Comparison of ENCODE assay signal across 16 cellular contexts in genomic region chr17:80138856-80139426, GRCh38. TPM values are rescaled to one million over a fixed set of nuclear protein-coding genes. Genes with fewer than 3 reads are reported as not detected.
A peak's percentile ranks its signal among the peaks of the same experiment; 100 is the strongest.
DNase-seq lines count a peak whose midpoint lies in the region; ATAC-seq and TF ChIP-seq lines count a peak whose summit lies in the region.
"Had no signal": no experiment of that assay in that cellular context is flagged by ENCODE, and none has a peak within 500 bp of the region (broad histone marks: within the 10 kb centered on the region; RNA-seq: fewer than 3 reads in every experiment).

No MANE protein-coding gene starts in this region.

- H2AFZ ChIP-seq in H9 (ENCODE audit: low read length), result no peak overlapping the region
- H2AFZ ChIP-seq: GM23338 had no signal

- H3K4me1 Mint-ChIP-seq in activated CD8-positive, alpha-beta memory T cell treated with anti-CD3 and anti-CD28 coated beads, Interleukin-2, amount 10 ng/mL, durations not matched to agents 7 days and 5 days, result peaks cover 9% of the 10 kb centered on the region
- H3K4me1 Mint-ChIP-seq in H9 (no peaks in the 10 kb centered on the region), endothelial cell (ENCODE audit: unreplicated experiment) (no peaks in the 10 kb centered on the region)
- H3K4me1 Mint-ChIP-seq: CD14-positive monocyte, GM23338 had no signal

- H2BK120ac ChIP-seq in H9 (ENCODE audit: low read depth, low read length, poor library complexity, severe bottlenecking), result no peak overlapping the region

- no peak overlapping the region for H3K56ac ChIP-seq in H9 (ENCODE audit: insufficient read length, low read depth, low read length)

- no peak overlapping the region for H3K18ac ChIP-seq in H9 (ENCODE audit: insufficient read length, low read depth, low read length)

- no CpG with 5 or more reads among the region's 18 CpGs for WGBS in H9 (ENCODE audit: extremely low coverage, insufficient read length, low lambda C conversion rate)

- H4K8ac ChIP-seq in H9 (replicated peaks; ENCODE audit: insufficient read length, low read depth, low read length), result no peak overlapping the region

- H4K20me1 ChIP-seq in H9 (ENCODE audit: control insufficient read depth, insufficient read depth, insufficient read length), result no peaks in the 10 kb centered on the region

- H3K14ac ChIP-seq in H9 (ENCODE audit: insufficient read depth, low read length), result no peak overlapping the region

- no peak overlapping the region for H3T11ph ChIP-seq in H9 (ENCODE audit: low read length)

- DNase-seq in activated CD8-positive, alpha-beta memory T cell treated with anti-CD3 and anti-CD28 coated beads, Interleukin-2, amount 10 ng/mL, durations not matched to agents 7 days and 5 days, result peak; percentile 36
- no peak for DNase-seq in activated CD8-positive, alpha-beta memory T cell treated with anti-CD3 and anti-CD28 coated beads, Interleukin-2, amount 50 U/mL, for 4 hours
- DNase-seq in H9 (peak; percentile 24), endothelial cell (ENCODE audit: low spot score) (no peak), NCI-H2029 (lab: John Stamatoyannopoulos, UW) (no peak)
- DNase-seq in stimulated activated naive CD4-positive, alpha-beta T cell (lab: John Stamatoyannopoulos, UW), result no peak
- DNase-seq: CD8-positive, alpha-beta T cell; COR-L47; DND-41; GDM1 had no signal

- CTCF ChIA-PET in activated CD8-positive, alpha-beta memory T cell treated with anti-CD3 and anti-CD28 coated beads, Interleukin-2, amount 10 ng/mL, durations not matched to agents 7 days and 5 days (lab: Charles Lee), result no interaction called here

- H3K79me1 ChIP-seq in H9 (ENCODE audit: insufficient read depth, low read depth, low read length, poor library complexity, severe bottlenecking), result no peaks in the 10 kb centered on the region

- no peak overlapping the region for H3K4me3 Mint-ChIP-seq in activated CD8-positive, alpha-beta memory T cell treated with anti-CD3 and anti-CD28 coated beads, Interleukin-2, amount 10 ng/mL, durations not matched to agents 7 days and 5 days
- H3K4me3 Mint-ChIP-seq in H9 (no peak overlapping the region), endothelial cell (ENCODE audit: unreplicated experiment) (peak overlapping the region; percentile 42)
- H3K4me3 Mint-ChIP-seq: CD14-positive monocyte; CD8-positive, alpha-beta T cell; GM23338 had no signal

- no peak overlapping the region for H2BK15ac ChIP-seq in H9 (ENCODE audit: low read depth, low read length)

- H3K27me3 Mint-ChIP-seq in activated CD8-positive, alpha-beta memory T cell treated with anti-CD3 and anti-CD28 coated beads, Interleukin-2, amount 10 ng/mL, durations not matched to agents 7 days and 5 days, result no peaks in the 10 kb centered on the region
- no peaks in the 10 kb centered on the region for H3K27me3 Mint-ChIP-seq in H9 (ENCODE audit: low read depth)
- H3K27me3 Mint-ChIP-seq in endothelial cell (ENCODE audit: unreplicated experiment), result peaks cover 1% of the 10 kb centered on the region

- H3K9me3 Mint-ChIP-seq in activated CD8-positive, alpha-beta memory T cell treated with anti-CD3 and anti-CD28 coated beads, Interleukin-2, amount 10 ng/mL, durations not matched to agents 7 days and 5 days (ENCODE audit: low read depth), result no peaks in the 10 kb centered on the region
- H3K9me3 Mint-ChIP-seq in H9, result no peaks in the 10 kb centered on the region
- no peaks in the 10 kb centered on the region for H3K9me3 Mint-ChIP-seq in endothelial cell (ENCODE audit: unreplicated experiment)
- H3K9me3 Mint-ChIP-seq: CD14-positive monocyte; CD8-positive, alpha-beta T cell; GM23338 had no signal

- H3K23me2 ChIP-seq in H9 (ENCODE audit: insufficient read length, low read depth, low read length, poor library complexity, severe bottlenecking), result no peaks in the 10 kb centered on the region

- H2BK12ac ChIP-seq in H9 (ENCODE audit: insufficient read length, low read depth, low read length), result no peak overlapping the region

- no peak overlapping the region for H4K91ac ChIP-seq in H9 (ENCODE audit: insufficient read length, low read depth, low read length)

- H3K27me3 ChIP-seq in H9 (ENCODE audit: insufficient read depth, low read length) (no peaks in the 10 kb centered on the region), mucosa of rectum (ENCODE audit: control insufficient read depth in 2 of 2, insufficient read depth in 2 of 2, low read length in 2 of 2) (no peaks in the 10 kb centered on the region)

- no peak overlapping the region for H3K9ac ChIP-seq in H9 (ENCODE audit: extremely low read depth, insufficient read length, low read length)
- H3K9ac ChIP-seq in mucosa of rectum (ENCODE audit: low read depth in 1 of 2, low read length in 2 of 2), result no peak overlapping the region

- no peaks in the 10 kb centered on the region for H3K9me3 ChIP-seq in H9 (ENCODE audit: control insufficient read depth, low read depth, low read length)
- H3K9me3 ChIP-seq in mucosa of rectum (ENCODE audit: control insufficient read depth in 2 of 2, low read length in 2 of 2), result no peaks in the 10 kb centered on the region
- H3K9me3 ChIP-seq: HAP-1 had no signal

- H3K4ac ChIP-seq in H9 (ENCODE audit: low read depth, low read length), result no peak overlapping the region

- H3K4me1 ChIP-seq in H9 (ENCODE audit: insufficient read depth, low read length), result no peaks in the 10 kb centered on the region
- peaks cover 4 to 5% of the 10 kb centered on the region in 2 donors for H3K4me1 ChIP-seq in mucosa of rectum (ENCODE audit: control insufficient read depth in 2 of 2, insufficient read depth in 2 of 2, low read length in 2 of 2)
- H3K4me1 ChIP-seq: HAP-1 had no signal

- H4K5ac ChIP-seq in H9 (ENCODE audit: insufficient read length, low read depth, low read length), result no peak overlapping the region

- H3K36me3 ChIP-seq in mucosa of rectum (ENCODE audit: control insufficient read depth in 2 of 2, insufficient read depth in 2 of 2, low read length in 2 of 2), result peaks cover 75 to 84% of the 10 kb centered on the region in 2 donors

- peaks cover 71% of the 10 kb centered on the region for H3K36me3 Mint-ChIP-seq in activated CD8-positive, alpha-beta memory T cell treated with anti-CD3 and anti-CD28 coated beads, Interleukin-2, amount 10 ng/mL, durations not matched to agents 7 days and 5 days
- H3K36me3 Mint-ChIP-seq in H9 (ENCODE audit: insufficient read depth in 1 of 3, low read depth in 3 of 3), result peaks cover 71 to 98% (median 97%) of the 10 kb centered on the region in 3 experiments
- H3K36me3 Mint-ChIP-seq in endothelial cell (ENCODE audit: low read depth, unreplicated experiment), result peaks cover 25% of the 10 kb centered on the region

- no peak overlapping the region for H3K27ac Mint-ChIP-seq in activated CD8-positive, alpha-beta memory T cell treated with anti-CD3 and anti-CD28 coated beads, Interleukin-2, amount 10 ng/mL, durations not matched to agents 7 days and 5 days
- H3K27ac Mint-ChIP-seq in H9, result no peak overlapping the region
- no peak overlapping the region for H3K27ac Mint-ChIP-seq in endothelial cell (ENCODE audit: unreplicated experiment)
- H3K27ac Mint-ChIP-seq: CD8-positive, alpha-beta T cell; GM23338 had no signal

- ATAC-seq in activated CD8-positive, alpha-beta memory T cell treated with anti-CD3 and anti-CD28 coated beads, Interleukin-2, amount 10 ng/mL, durations not matched to agents 7 days and 5 days, result no peak
- ATAC-seq in HG02840 (IDR thresholded peaks at IDR 0.05; ENCODE audit: low FRiP score, unreplicated experiment), result no peak
- ATAC-seq: CD8-positive, alpha-beta T cell; GM23338 had no signal

- no peak overlapping the region for H3K23ac ChIP-seq in H9 (ENCODE audit: insufficient read length, low read depth, low read length)

- no peak overlapping the region for H3K4me2 ChIP-seq in H9 (ENCODE audit: insufficient read depth, insufficient read length, low read length)
- H3K4me2 ChIP-seq: GM23338 had no signal

- no peak for TF ChIP-seq CTCF in H9 (conservative IDR thresholded peaks at IDR 0.05)
- TF ChIP-seq CTCF in endothelial cell (IDR thresholded peaks at IDR 0.05; ENCODE audit: unreplicated experiment), result no peak

- H3K4me3 ChIP-seq in mucosa of rectum (ENCODE audit: low read length in 2 of 2), result no peak overlapping the region
- H3K4me3 ChIP-seq: GM23338, HAP-1 had no signal

- H3K27ac ChIP-seq in H9 (ENCODE audit: insufficient read length, low read depth, low read length), result no peak overlapping the region
- H3K27ac ChIP-seq in mucosa of rectum (ENCODE audit: low read depth in 2 of 2, low read length in 2 of 2), result peak overlapping the region; percentile 6 to 38
- H3K27ac ChIP-seq: 22Rv1 had no signal

- no peak overlapping the region for H2BK5ac ChIP-seq in H9 (ENCODE audit: insufficient read length, low read length)

- H2BK20ac ChIP-seq in H9 (ENCODE audit: low read depth, low read length, poor library complexity, severe bottlenecking), result no peak overlapping the region

- H3K79me2 ChIP-seq in H9 (ENCODE audit: insufficient read depth, low read length), result no peaks in the 10 kb centered on the region; the same call in 1 of the 2 replicates

- H2AK5ac ChIP-seq in H9 (ENCODE audit: insufficient read length, low read length), result no peak overlapping the region

RNA-seq across cellular contexts. Expression of gene EIF4A3, which starts 8.0 kb away (rescaled TPM):
- total RNA-seq in activated CD8-positive, alpha-beta memory T cell treated with anti-CD3 and anti-CD28 coated beads, Interleukin-2, amount 10 ng/mL, durations not matched to agents 7 days and 5 days, result 100 to 1,000 TPM; 145 to 161 TPM
- total RNA-seq in H9 (2021), result 162 and 168 TPM in 2 replicates
- 76.6 TPM for total RNA-seq in endothelial cell (ENCODE audit: unreplicated experiment)

RNA-seq across cellular contexts. Expression of gene CARD14, which starts 30.9 kb away (rescaled TPM):
- not detected for total RNA-seq in activated CD8-positive, alpha-beta memory T cell treated with anti-CD3 and anti-CD28 coated beads, Interleukin-2, amount 10 ng/mL, durations not matched to agents 7 days and 5 days
- 0.24 and 0.35 TPM in 2 replicates for total RNA-seq in H9 (2021)
- 0.64 TPM for total RNA-seq in endothelial cell (ENCODE audit: unreplicated experiment)
- total RNA-seq: CD8-positive, alpha-beta T cell had no signal

RNA-seq across cellular contexts. Expression of gene GAA, which starts 37.6 kb away (rescaled TPM):
- 10 to 100 TPM; 31.9 to 34.7 TPM for total RNA-seq in activated CD8-positive, alpha-beta memory T cell treated with anti-CD3 and anti-CD28 coated beads, Interleukin-2, amount 10 ng/mL, durations not matched to agents 7 days and 5 days
- total RNA-seq in H9 (2021) (28.9 and 30.3 TPM in 2 replicates), endothelial cell (ENCODE audit: unreplicated experiment) (93.0 TPM)

Comparison
In these comparisons a context has a peak if more than half of its experiments do, and no peak if none do; other contexts are left out.
1. DNase-seq: peak in activated CD8-positive, alpha-beta memory T cell treated with anti-CD3 and anti-CD28 coated beads, Interleukin-2, amount 10 ng/mL, durations not matched to agents 7 days and 5 days (single experiment) and H9 (single experiment); none in activated CD8-positive, alpha-beta memory T cell treated with anti-CD3 and anti-CD28 coated beads, Interleukin-2, amount 50 U/mL, for 4 hours (single experiment), endothelial cell (single experiment), NCI-H2029 (single experiment) and stimulated activated naive CD4-positive, alpha-beta T cell (0 of 6).